In the genomic region with DNA sequence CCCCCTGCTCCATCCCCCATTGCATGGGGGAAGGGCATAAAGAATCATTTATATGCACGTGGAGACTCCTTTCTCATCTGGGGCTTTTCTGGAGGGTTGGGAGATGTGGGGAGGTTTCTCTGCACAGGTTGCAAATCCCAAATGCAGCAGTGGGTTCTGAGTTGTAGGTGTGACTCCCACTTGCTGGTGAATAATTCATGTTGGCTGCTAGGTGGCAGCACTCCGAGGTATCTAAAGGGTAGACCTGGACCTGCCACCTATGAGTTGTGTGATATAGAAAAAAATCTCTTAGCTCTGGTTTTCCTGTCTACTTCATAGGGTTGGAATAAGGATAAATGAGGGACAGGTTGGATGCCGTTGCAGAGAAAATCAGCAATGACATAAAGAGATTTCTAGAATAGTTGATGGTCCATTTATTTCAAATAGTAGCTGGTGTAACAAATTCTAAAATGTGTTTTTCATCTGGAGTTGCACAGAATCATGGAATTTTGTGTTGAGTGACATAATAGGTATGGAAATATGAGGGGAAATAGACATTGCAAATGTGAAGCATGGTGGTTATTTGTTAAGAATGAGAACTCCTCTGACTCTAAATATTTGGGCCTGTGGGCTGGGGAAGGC, we compare ENCODE assay signal across 8 cellular contexts. TPM values are rescaled to one million over a fixed set of nuclear protein-coding genes. Genes with fewer than 3 reads are reported as not detected.
A peak's percentile ranks its signal among the peaks of the same experiment; 100 is the strongest.
DNase-seq lines count a peak whose midpoint lies in the region; ATAC-seq, FAIRE-seq and TF ChIP-seq lines count a peak whose summit lies in the region.

No MANE protein-coding gene starts in this region.

- H3K79me2 ChIP-seq in GM12878 (ENCODE audit: control insufficient read depth, insufficient read depth, low read length): no peaks in the 10 kb centered on the region

- H3K36me3 Mint-ChIP-seq in naive thymus-derived CD8-positive, alpha-beta T cell: peaks cover 0 to 26% (median 0%) of the 10 kb centered on the region in 3 donors

- H3K9ac ChIP-seq in GM12878 (ENCODE audit: control insufficient read depth, insufficient read depth, low read length): no peak overlapping the region

- peak; percentile 40; the same call in 1 of the 2 replicates for TF ChIP-seq RAD21 in GM12878 (IDR thresholded peaks at IDR 0.05; ENCODE audit: insufficient read depth, low read depth, low read length)

- ATAC-seq in GM12878: peak; percentile 43
- ATAC-seq in naive thymus-derived CD8-positive, alpha-beta T cell: peak in 1 of 2 donors; percentile 28

- POLR2A ChIA-PET in GM12878 (lab: Charles Lee): no interaction called here
- POLR2A ChIA-PET in naive thymus-derived CD8-positive, alpha-beta T cell (lab: Charles Lee): interaction anchor here (0.6 to 2.0 kb wide), 8 partner anchors 8 to 176 kb away, joined by 3 to 9 read pairs (median 3); a partner anchor contains a TSS

- peaks cover 0 to 8% (median 3%) of the 10 kb centered on the region in 5 donors for H3K27me3 Mint-ChIP-seq in naive thymus-derived CD8-positive, alpha-beta T cell

- intact Hi-C loops in GM12878 (cut with micrococcal nuclease; ENCODE audit: unreplicated experiment): loop anchor here (5.0 to 10.0 kb wide), 2 partner anchors 73 to 285 kb away; a partner anchor contains a TSS

- H3K4me3 Mint-ChIP-seq in naive thymus-derived CD8-positive, alpha-beta T cell: peak overlapping the region in 2 of 10 donors; percentile 32 to 75

- peaks cover 0 to 2% of the 10 kb centered on the region in 2 experiments; a peak in 1 of 4 replicates for H3K27me3 ChIP-seq in GM12878 (replicated peaks in 1 of 2; ENCODE audit: control insufficient read depth in 2 of 2, insufficient read depth in 2 of 2, low read length in 1 of 2)

- TF ChIP-seq CTCF in NB4 (IDR thresholded peaks at IDR 0.05; ENCODE audit: low read depth, low read length) (peak; percentile 60), GM12878 (IDR thresholded peaks at IDR 0.05 in 2 of 3, conservative IDR thresholded peaks at IDR 0.05 in 1 of 3; ENCODE audit: control insufficient read depth in 2 of 3, extremely low read depth in 1 of 3, insufficient read depth in 1 of 3, low read depth in 3 of 3, low read length in 3 of 3) (peak; percentile 55 to 59 (median 56))

- H3K9me3 ChIP-seq in GM12878 (replicated peaks; ENCODE audit: control insufficient read depth, insufficient read depth, low read length): no peaks in the 10 kb centered on the region; the same call in 2 of the 3 replicates

- no peak overlapping the region for H2AFZ ChIP-seq in GM12878 (ENCODE audit: control insufficient read depth, low read depth, low read length)

- H3K27ac ChIP-seq in GM12878 (ENCODE audit: control insufficient read depth, insufficient read depth): no peak overlapping the region

- peak; percentile 47 for FAIRE-seq in GM12878 (lab: Jason Lieb, UNC)

- RAD21 ChIA-PET in GM12878 (lab: Charles Lee; ENCODE audit: unreplicated experiment): interaction anchor here (1.1 to 1.5 kb wide), 2 partner anchors 137 to 176 kb away, joined by 3 to 4 read pairs; no protein-coding TSS in a partner anchor

- CTCF ChIA-PET in GM12878 (lab: Yijun Ruan, JAX): interaction anchor here (0.8 to 2.0 kb wide), 23 partner anchors 8 to 184 kb away, joined by 3 to 11 read pairs (median 4); a partner anchor contains a TSS

- peaks cover 0 to 3% of the 10 kb centered on the region in 2 experiments; a peak in 2 of 4 replicates for H3K36me3 ChIP-seq in GM12878 (ENCODE audit: control insufficient read depth in 2 of 2, insufficient read depth in 2 of 2, low read length in 1 of 2)

- peaks cover 8% of the 10 kb centered on the region for H3K4me1 ChIP-seq in GM12878 (ENCODE audit: control insufficient read depth, insufficient read depth, low read length)

- peak overlapping the region in 6 of 10 donors; percentile 7 to 70 (median 37) for H3K27ac Mint-ChIP-seq in naive thymus-derived CD8-positive, alpha-beta T cell

- no peak for TF ChIP-seq EP300 in GM12878 (IDR thresholded peaks at IDR 0.05; ENCODE audit: borderline replicate concordance in 1 of 2, control insufficient read depth in 1 of 2, low read depth in 2 of 2, low read length in 2 of 2)

- DNase-seq in NCI-H510A treated with DMSO at 0.1 percent for 48 hours (lab: John Stamatoyannopoulos, UW) (peak; percentile 72), NCI-H510A (lab: John Stamatoyannopoulos, UW) (no peak), NB4 (ENCODE audit: low read depth) (peak; percentile 52), GM12878 (ENCODE audit: low read depth, low spot score) (no peak), NCI-H1092 treated with DMSO at 0.1 percent for 48 hours (lab: John Stamatoyannopoulos, UW) (no peak), NCI-H446 treated with DMSO at 0.1 percent for 48 hours (lab: John Stamatoyannopoulos, UW) (no peak)
- peak in 5 of 10 donors; percentile 35 to 49 (median 35) for DNase-seq in naive thymus-derived CD8-positive, alpha-beta T cell
- no peak for DNase-seq in activated CD8-positive, alpha-beta memory T cell treated with anti-CD3 and anti-CD28 coated beads for 24 hours

- BruUV-seq in GM12878 (replicated peaks; lab: Mats Ljungman, UMichigan): no TSS peak

- no peaks in the 10 kb centered on the region; the same call in 1 of the 2 replicates for H4K20me1 ChIP-seq in GM12878 (ENCODE audit: control insufficient read depth, insufficient read depth)

- no peak overlapping the region for H3K4me2 ChIP-seq in GM12878 (ENCODE audit: control insufficient read depth, insufficient read depth)

- SMC1A ChIA-PET in GM12878 (lab: Charles Lee; ENCODE audit: uncharacterized antibody, unreplicated experiment): interaction anchor here (0.7 to 1.1 kb wide), 4 partner anchors 13 to 145 kb away, joined by 3 to 5 read pairs (median 4); a partner anchor contains a TSS

- 11% methylated on average over 3 of the region's 3 CpGs for WGBS in GM12878 (ENCODE audit: insufficient coverage, insufficient replicate concordance, low lambda C conversion rate, missing lambda C conversion rate)

- in situ Hi-C loops in GM12878 (cut with MboI): no loop called here

- no peak for TF ChIP-seq POLR2A in NB4 (IDR thresholded peaks at IDR 0.05; ENCODE audit: extremely low read depth, insufficient read length)
- no peak for TF ChIP-seq POLR2A in GM12878 (IDR thresholded peaks at IDR 0.05; ENCODE audit: low read depth, low read length)

- H3K4me3 ChIP-seq in NB4 (ENCODE audit: low read depth, low read length) (no peak overlapping the region), GM12878 (no peak overlapping the region)

- peaks cover 32 to 53% (median 45%) of the 10 kb centered on the region in 4 donors for H3K4me1 Mint-ChIP-seq in naive thymus-derived CD8-positive, alpha-beta T cell

- H3K9me3 Mint-ChIP-seq in naive thymus-derived CD8-positive, alpha-beta T cell: no peaks in the 10 kb centered on the region

RNA-seq across cellular contexts. Expression of a gene that starts 4.6 kb away (rescaled TPM):
- 20.5 and 20.9 TPM in 2 replicates for total RNA-seq in GM12878 (2013; cell fraction: nucleolus; rRNA removed)
- total RNA-seq in GM12878 (2014; rRNA removed): 15.6 and 17.6 TPM in 2 replicates
- 10.3 and 10.4 TPM in 2 replicates for total RNA-seq in GM12878 (2014; rRNA removed; fragmentation: Illumina TruSeq; extraction: Trizol)
- 25.5 and 26.7 TPM in 2 replicates for total RNA-seq in GM12878 (2021)
- 7.7 TPM for polyA plus RNA-seq in GM12878 (2011; ENCODE audit: low read depth)
- polyA plus RNA-seq in GM12878 (2011; rRNA removed): 11.1 and 16.6 TPM in 2 replicates
- 20.0 and 26.5 TPM in 2 replicates for polyA plus RNA-seq in GM12878 (2011; cell fraction: cytosol; rRNA removed)
- 36.0 and 36.4 TPM in 2 replicates for polyA plus RNA-seq in GM12878 (2011; cell fraction: nucleus; rRNA removed)
- polyA plus RNA-seq in GM12878 (2012): 18.9 and 20.4 TPM in 2 replicates
- 17.9 and 20.6 TPM in 2 replicates for polyA plus RNA-seq in GM12878 (2014; fragmentation: Illumina TruSeq; extraction: Trizol)
- 1 to 10 TPM; 2.4 to 5.1 TPM for polyA plus RNA-seq in GM12878 (2014; fragmentation: Nextera tagmentation; extraction: Ambion mirVana)
- 29.3 and 32.3 TPM in 2 replicates for polyA plus RNA-seq in GM12878 (2014; rRNA removed)
- polyA plus RNA-seq in GM12878 (2016; fragmentation: Nextera tagmentation; extraction: Ambion mirVana): 1 to 10 TPM; 3.3 to 4.0 TPM
- polyA minus RNA-seq in GM12878 (2011; rRNA and poly(A)+ RNA removed): 17.7 and 24.6 TPM in 2 replicates
- 4.9 and 6.8 TPM in 2 replicates for polyA minus RNA-seq in GM12878 (2011; cell fraction: cytosol; rRNA and poly(A)+ RNA removed)
- polyA minus RNA-seq in GM12878 (2011; cell fraction: nucleus; rRNA and poly(A)+ RNA removed): 7.3 and 12.1 TPM in 2 replicates
- total RNA-seq in naive thymus-derived CD8-positive, alpha-beta T cell: 10 to 100 TPM; 59.5 to 64.8 TPM
- 1 to 10 TPM; 2.2 to 6.6 (median 4.5) TPM for polyA plus RNA-seq in naive thymus-derived CD8-positive, alpha-beta T cell

RNA-seq across cellular contexts. Expression of a gene that starts 7.4 kb away (rescaled TPM):
- 35.5 and 41.8 TPM in 2 replicates for total RNA-seq in GM12878 (2013; cell fraction: nucleolus; rRNA removed)
- total RNA-seq in GM12878 (2014; rRNA removed) (201 and 202 TPM in 2 replicates), GM12878 (2014; rRNA removed; fragmentation: Illumina TruSeq; extraction: Trizol) (116 and 120 TPM in 2 replicates), GM12878 (2021) (189 TPM in 2 replicates)
- polyA plus RNA-seq in GM12878 (2011; ENCODE audit: low read depth): 74.3 TPM
- polyA plus RNA-seq in GM12878 (2011; rRNA removed) (155 and 251 TPM in 2 replicates), GM12878 (2014; fragmentation: Illumina TruSeq; extraction: Trizol) (213 and 240 TPM in 2 replicates), GM12878 (2014; fragmentation: Nextera tagmentation; extraction: Ambion mirVana) (10 to 100 TPM; 26.1 to 45.7 TPM), GM12878 (2014; rRNA removed) (237 and 311 TPM in 2 replicates), GM12878 (2016; fragmentation: Nextera tagmentation; extraction: Ambion mirVana) (100 to 1,000 TPM; 344 to 385 TPM)
- polyA plus RNA-seq in GM12878 (2011; cell fraction: cytosol; rRNA removed): 241 and 318 TPM in 2 replicates
- polyA plus RNA-seq in GM12878 (2011; cell fraction: nucleus; rRNA removed): 132 and 140 TPM in 2 replicates
- polyA plus RNA-seq in GM12878 (2012): 98.0 and 98.2 TPM in 2 replicates
- 134 and 149 TPM in 2 replicates for polyA minus RNA-seq in GM12878 (2011; rRNA and poly(A)+ RNA removed)
- 49.7 and 57.6 TPM in 2 replicates for polyA minus RNA-seq in GM12878 (2011; cell fraction: cytosol; rRNA and poly(A)+ RNA removed)
- polyA minus RNA-seq in GM12878 (2011; cell fraction: nucleus; rRNA and poly(A)+ RNA removed): 32.0 and 54.1 TPM in 2 replicates
- total RNA-seq in naive thymus-derived CD8-positive, alpha-beta T cell: 10 to 100 TPM; 44.6 to 49.0 TPM
- polyA plus RNA-seq in naive thymus-derived CD8-positive, alpha-beta T cell: 100 to 1,000 TPM in 1 of 3 donors, 10 to 100 TPM in 2; 71.3 to 101 (median 80.5) TPM

RNA-seq across cellular contexts. Expression of a gene that starts 7.4 kb away (rescaled TPM):
- 3.3 and 4.2 TPM in 2 replicates for total RNA-seq in GM12878 (2013; cell fraction: nucleolus; rRNA removed)
- total RNA-seq in GM12878 (2014; rRNA removed) (0.79 and 0.87 TPM in 2 replicates), GM12878 (2014; rRNA removed; fragmentation: Illumina TruSeq; extraction: Trizol) (0.41 and 0.72 TPM in 2 replicates), GM12878 (2021) (1.0 and 2.7 TPM in 2 replicates)
- polyA plus RNA-seq in GM12878 (2011; ENCODE audit: low read depth): 0.47 TPM
- polyA plus RNA-seq in GM12878 (2011; rRNA removed) (1.8 and 2.0 TPM in 2 replicates), GM12878 (2014; fragmentation: Illumina TruSeq; extraction: Trizol) (0.57 and 1.2 TPM in 2 replicates), GM12878 (2014; fragmentation: Nextera tagmentation; extraction: Ambion mirVana) (under 1 TPM; 0.10 to 0.35 TPM), GM12878 (2014; rRNA removed) (1.8 and 1.9 TPM in 2 replicates), GM12878 (2016; fragmentation: Nextera tagmentation; extraction: Ambion mirVana) (1 to 10 TPM in 1 of 2 experiments, under 1 TPM in 1; 0.95 to 1.3 TPM)
- 1.4 and 2.9 TPM in 2 replicates for polyA plus RNA-seq in GM12878 (2011; cell fraction: cytosol; rRNA removed)
- polyA plus RNA-seq in GM12878 (2011; cell fraction: nucleus; rRNA removed): 18.3 and 22.8 TPM in 2 replicates
- polyA plus RNA-seq in GM12878 (2012): 1.2 TPM in 2 replicates
- polyA minus RNA-seq in GM12878 (2011; rRNA and poly(A)+ RNA removed): 0.44 and 1.5 TPM in 2 replicates
- polyA minus RNA-seq in GM12878 (2011; cell fraction: cytosol; rRNA and poly(A)+ RNA removed): 1.9 and 2.1 TPM in 2 replicates
- 5.1 and 7.7 TPM in 2 replicates for polyA minus RNA-seq in GM12878 (2011; cell fraction: nucleus; rRNA and poly(A)+ RNA removed)
- 1 to 10 TPM; 1.4 to 1.6 TPM for total RNA-seq in naive thymus-derived CD8-positive, alpha-beta T cell
- polyA plus RNA-seq in naive thymus-derived CD8-positive, alpha-beta T cell: not detected

RNA-seq across cellular contexts. Expression of a gene that starts 12.4 kb away (rescaled TPM):
- total RNA-seq in GM12878 (2013; cell fraction: nucleolus; rRNA removed): 15.2 and 15.3 TPM in 2 replicates
- total RNA-seq in GM12878 (2014; rRNA removed) (25.5 and 28.2 TPM in 2 replicates), GM12878 (2014; rRNA removed; fragmentation: Illumina TruSeq; extraction: Trizol) (8.5 and 11.3 TPM in 2 replicates), GM12878 (2021) (29.7 and 32.7 TPM in 2 replicates)
- polyA plus RNA-seq in GM12878 (2011; ENCODE audit: low read depth): 12.2 TPM
- polyA plus RNA-seq in GM12878 (2011; rRNA removed) (19.4 and 31.4 TPM in 2 replicates), GM12878 (2014; fragmentation: Illumina TruSeq; extraction: Trizol) (26.7 and 29.7 TPM in 2 replicates), GM12878 (2014; fragmentation: Nextera tagmentation; extraction: Ambion mirVana) (10 to 100 TPM; 38.5 to 41.9 TPM), GM12878 (2014; rRNA removed) (28.6 and 33.0 TPM in 2 replicates), GM12878 (2016; fragmentation: Nextera tagmentation; extraction: Ambion mirVana) (10 to 100 TPM; 40.1 to 44.3 TPM)
- 30.7 and 32.1 TPM in 2 replicates for polyA plus RNA-seq in GM12878 (2011; cell fraction: cytosol; rRNA removed)
- polyA plus RNA-seq in GM12878 (2011; cell fraction: nucleus; rRNA removed): 36.5 and 42.1 TPM in 2 replicates
- 19.6 and 25.1 TPM in 2 replicates for polyA plus RNA-seq in GM12878 (2012)
- 18.3 and 41.9 TPM in 2 replicates for polyA minus RNA-seq in GM12878 (2011; rRNA and poly(A)+ RNA removed)
- 12.8 and 18.4 TPM in 2 replicates for polyA minus RNA-seq in GM12878 (2011; cell fraction: cytosol; rRNA and poly(A)+ RNA removed)
- 17.0 and 31.7 TPM in 2 replicates for polyA minus RNA-seq in GM12878 (2011; cell fraction: nucleus; rRNA and poly(A)+ RNA removed)
- 10 to 100 TPM; 14.6 to 17.6 TPM for total RNA-seq in naive thymus-derived CD8-positive, alpha-beta T cell
- 10 to 100 TPM; 12.9 to 21.7 (median 18.7) TPM for polyA plus RNA-seq in naive thymus-derived CD8-positive, alpha-beta T cell

RNA-seq across cellular contexts. Expression of a gene that starts 12.9 kb away (rescaled TPM):
- total RNA-seq in GM12878 (2013; cell fraction: nucleolus; rRNA removed): 8.7 and 11.1 TPM in 2 replicates
- total RNA-seq in GM12878 (2014; rRNA removed): 1.9 and 2.3 TPM in 2 replicates
- 2.8 and 2.9 TPM in 2 replicates for total RNA-seq in GM12878 (2014; rRNA removed; fragmentation: Illumina TruSeq; extraction: Trizol)
- total RNA-seq in GM12878 (2021): 4.2 and 4.8 TPM in 2 replicates
- 2.1 TPM for polyA plus RNA-seq in GM12878 (2011; ENCODE audit: low read depth)
- polyA plus RNA-seq in GM12878 (2011; rRNA removed): 8.2 and 8.8 TPM in 2 replicates
- 5.3 and 6.9 TPM in 2 replicates for polyA plus RNA-seq in GM12878 (2011; cell fraction: cytosol; rRNA removed)
- polyA plus RNA-seq in GM12878 (2011; cell fraction: nucleus; rRNA removed): 4.8 and 5.7 TPM in 2 replicates
- polyA plus RNA-seq in GM12878 (2012): 4.9 TPM in 2 replicates
- polyA plus RNA-seq in GM12878 (2014; fragmentation: Illumina TruSeq; extraction: Trizol): 3.6 and 4.9 TPM in 2 replicates
- 1 to 10 TPM; 1.2 to 3.1 TPM for polyA plus RNA-seq in GM12878 (2014; fragmentation: Nextera tagmentation; extraction: Ambion mirVana)
- 3.6 and 4.2 TPM in 2 replicates for polyA plus RNA-seq in GM12878 (2014; rRNA removed)
- polyA plus RNA-seq in GM12878 (2016; fragmentation: Nextera tagmentation; extraction: Ambion mirVana): 1 to 10 TPM; 3.5 to 3.8 TPM
- 5.3 and 5.4 TPM in 2 replicates for polyA minus RNA-seq in GM12878 (2011; rRNA and poly(A)+ RNA removed)
- polyA minus RNA-seq in GM12878 (2011; cell fraction: cytosol; rRNA and poly(A)+ RNA removed): 3.0 and 3.5 TPM in 2 replicates
- 1.7 and 2.4 TPM in 2 replicates for polyA minus RNA-seq in GM12878 (2011; cell fraction: nucleus; rRNA and poly(A)+ RNA removed)
- 1 to 10 TPM; 2.9 to 4.0 TPM for total RNA-seq in naive thymus-derived CD8-positive, alpha-beta T cell
- polyA plus RNA-seq in naive thymus-derived CD8-positive, alpha-beta T cell: 1 to 10 TPM; 1.4 to 4.2 (median 1.8) TPM

Comparison
In these comparisons a context has a peak if more than half of its experiments do, and no peak if none do; other contexts are left out.
1. DNase-seq: peak in NCI-H510A treated with DMSO at 0.1 percent for 48 hours (single experiment) and NB4 (single experiment); none in NCI-H510A (single experiment), GM12878 (single experiment), NCI-H1092 treated with DMSO at 0.1 percent for 48 hours (single experiment), activated CD8-positive, alpha-beta memory T cell treated with anti-CD3 and anti-CD28 coated beads for 24 hours (single experiment) and NCI-H446 treated with DMSO at 0.1 percent for 48 hours (single experiment).